In the genomic region with DNA sequence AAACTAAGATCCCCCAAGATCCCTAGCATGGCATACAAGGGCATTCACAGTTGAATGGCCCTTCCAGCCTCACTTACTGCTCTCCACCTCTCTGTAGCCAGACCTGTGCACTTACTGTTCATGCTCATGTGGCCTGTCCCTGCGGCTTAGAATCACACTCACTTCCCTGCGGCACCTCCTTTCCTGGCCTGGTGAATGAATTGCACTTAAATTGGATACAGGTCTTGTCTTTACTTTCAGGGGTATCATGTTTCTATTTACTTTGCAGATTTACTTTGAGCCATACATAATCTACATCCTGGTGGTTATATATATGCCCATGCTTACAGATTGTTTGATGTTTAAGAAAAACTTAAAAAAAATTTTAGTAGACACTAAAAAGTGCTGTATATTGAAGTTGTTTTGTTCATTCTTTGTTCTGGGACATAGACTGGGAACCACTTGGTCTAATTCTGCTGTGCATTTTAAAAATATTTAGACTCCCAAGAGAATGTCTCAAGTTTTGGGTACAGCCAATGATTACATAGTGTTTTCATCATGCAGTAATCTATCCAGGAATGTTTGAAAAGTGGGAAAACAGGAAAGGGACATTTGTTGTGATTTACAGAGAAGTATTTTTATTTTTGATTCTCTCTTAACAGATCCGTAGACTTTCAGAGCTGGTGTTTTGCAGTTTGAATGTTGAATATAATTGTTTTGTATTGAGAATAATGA, we compare ENCODE assay signal across 17 cellular contexts.
DNase-seq lines count a peak whose midpoint lies in the region; ATAC-seq and TF ChIP-seq lines count a peak whose summit lies in the region.
"Had no signal": no experiment of that assay in that cellular context is flagged by ENCODE, and none has a peak within 500 bp of the region (broad histone marks: within the 10 kb centered on the region; RNA-seq: fewer than 3 reads in every experiment).

No MANE protein-coding gene starts in this region.

- peaks cover 28% of the 10 kb centered on the region for H3K4me1 ChIP-seq in adipocyte (ENCODE audit: control insufficient read depth, insufficient read depth, low read length)
- no peaks in the 10 kb centered on the region for H3K4me1 ChIP-seq in right atrium auricular region
- H3K4me1 ChIP-seq: pancreas had no signal

- DNase-seq in DMS53 (lab: John Stamatoyannopoulos, UW) = peak; percentile 70
- DNase-seq in adipocyte (ENCODE audit: low read depth) = peak; percentile 70
- DNase-seq in right atrium auricular region (ENCODE audit: low spot score) = no peak
- DNase-seq in NCI-H446 (lab: John Stamatoyannopoulos, UW) = no peak
- DNase-seq in GF-D8 (lab: John Stamatoyannopoulos, UW) = no peak
- DNase-seq in Ammon's horn (ENCODE audit: low spot score) = no peak
- DNase-seq: activated CD8-positive, alpha-beta memory T cell treated with anti-CD3 and anti-CD28 coated beads, Interleukin-2, amount 10 ng/mL, durations not matched to agents 7 days and 5 days; amniotic stem cell; C1 segment of cervical spinal cord; mesendoderm; NCI-H345; pancreas; SHP77; stimulated activated naive B cell treated with anti-CD40 and anti-IgM and Interleukin-4, amounts not matched to agents 10 μg/mL and 1 μg/mL and 100 μg/mL, for 72 hours had no signal

- H3K27me3 ChIP-seq in adipocyte (replicated peaks; ENCODE audit: control insufficient read depth, insufficient read depth, low read length) = no peaks in the 10 kb centered on the region
- H3K27me3 ChIP-seq in right atrium auricular region = no peaks in the 10 kb centered on the region
- H3K27me3 ChIP-seq: hepatocyte, pancreas had no signal

- H3K9ac ChIP-seq in adipocyte (ENCODE audit: low read length) = peak overlapping the region; percentile 81

- H3K27ac ChIP-seq in 22Rv1 (peak overlapping the region; percentile 52), right atrium auricular region (peak overlapping the region; percentile 2 to 62)
- H3K27ac ChIP-seq: hepatocyte, pancreas had no signal

- ATAC-seq in GM21737 (IDR thresholded peaks at IDR 0.05; ENCODE audit: unreplicated experiment) = no peak
- ATAC-seq: activated CD8-positive, alpha-beta memory T cell treated with anti-CD3 and anti-CD28 coated beads, Interleukin-2, amount 10 ng/mL, durations not matched to agents 7 days and 5 days; pancreas; stimulated activated naive B cell treated with anti-CD40 and anti-IgM and Interleukin-4, amounts not matched to agents 10 μg/mL and 1 μg/mL and 100 μg/mL, for 72 hours had no signal

- no peaks in the 10 kb centered on the region for H3K9me3 ChIP-seq in adipocyte (ENCODE audit: control insufficient read depth, low read length)
- no peaks in the 10 kb centered on the region for H3K9me3 ChIP-seq in right atrium auricular region
- H3K9me3 ChIP-seq: pancreas had no signal

- H3K4me3 ChIP-seq in adipocyte (ENCODE audit: low read length) (peak overlapping the region; percentile 70), right atrium auricular region (no peak overlapping the region)
- H3K4me3 ChIP-seq: hepatocyte, pancreas had no signal

- H3K36me3 ChIP-seq in adipocyte (ENCODE audit: control insufficient read depth, insufficient read depth, low read length, severe bottlenecking) = peaks cover 52% of the 10 kb centered on the region
- H3K36me3 ChIP-seq in right atrium auricular region = peaks cover 67% of the 10 kb centered on the region

- no peak for TF ChIP-seq CTCF in 22Rv1 (IDR thresholded peaks at IDR 0.05)
- no peak for TF ChIP-seq CTCF in right atrium auricular region (IDR thresholded peaks at IDR 0.05)

Comparison
In these comparisons a context has a peak if more than half of its experiments do, and no peak if none do; other contexts are left out.
1. DNase-seq: peak in DMS53 (single experiment) and adipocyte (single experiment); none in right atrium auricular region (single experiment), NCI-H446 (0 of 2), GF-D8 (single experiment) and Ammon's horn (single experiment).